In the genomic region with DNA sequence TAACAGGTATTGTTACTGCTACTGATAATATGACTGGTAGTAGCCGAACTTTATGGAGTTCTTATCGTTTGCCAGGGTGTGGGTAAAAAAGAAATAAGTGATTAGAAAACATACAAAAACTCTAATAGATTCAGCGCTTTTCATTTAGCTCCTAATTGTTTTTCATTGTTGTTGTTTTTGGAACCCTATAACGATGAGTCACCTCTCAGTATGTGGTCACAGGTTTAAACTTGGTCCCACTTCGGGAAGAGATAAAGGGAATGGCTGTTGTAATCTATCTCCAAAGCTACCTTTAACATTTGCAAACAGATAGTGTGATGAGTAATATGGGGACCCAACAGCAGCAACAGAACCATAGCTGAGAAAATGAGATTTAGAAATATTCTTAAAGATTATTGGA, we compare ENCODE assay signal across 16 cellular contexts.
A peak's percentile ranks its signal among the peaks of the same experiment; 100 is the strongest.
DNase-seq lines count a peak whose midpoint lies in the region; ATAC-seq and TF ChIP-seq lines count a peak whose summit lies in the region.
"Had no signal": no experiment of that assay in that cellular context is flagged by ENCODE, and none has a peak within 500 bp of the region (broad histone marks: within the 10 kb centered on the region; RNA-seq: fewer than 3 reads in every experiment).

No MANE protein-coding gene starts in this region.

- H3K36me3 Mint-ChIP-seq in HFFc6 (ENCODE audit: low read depth) = peaks cover 62% of the 10 kb centered on the region

- H3K4me1 ChIP-seq in fibroblast of lung (ENCODE audit: control insufficient read depth, extremely low read depth, insufficient read depth, low read length) = peaks cover 9% of the 10 kb centered on the region
- H3K4me1 ChIP-seq in psoas muscle = peaks cover 51% of the 10 kb centered on the region
- H3K4me1 ChIP-seq: Peyer's patch, prostate gland had no signal

- H3K79me2 ChIP-seq in fibroblast of lung (ENCODE audit: control insufficient read depth, insufficient read depth, low read length) = peaks cover 4% of the 10 kb centered on the region

- DNase-seq in HFFc6 (peak; percentile 41), SW480 (ENCODE audit: low spot score) (peak; percentile 54), fibroblast of lung (ENCODE audit: low read depth in 2 of 2) (peak; percentile 46 to 85), psoas muscle (no peak), RPMI8226 (no peak), NCI-H510A (lab: John Stamatoyannopoulos, UW) (no peak)
- DNase-seq: activated naive CD4-positive, alpha-beta T cell; left colon; NCI-H187; NCI-H524 treated with DMSO at 0.1 percent for 48 hours; Peyer's patch had no signal

- H3K27me3 Mint-ChIP-seq in HFFc6 (ENCODE audit: insufficient read depth) = peaks cover 25% of the 10 kb centered on the region

- H3K27ac ChIP-seq in fibroblast of lung (ENCODE audit: insufficient read depth, low read length) (no peak overlapping the region), psoas muscle (peak overlapping the region; percentile 65)
- H3K27ac ChIP-seq: epithelial cell of prostate, Peyer's patch, prostate gland had no signal

- TF ChIP-seq CTCF in HFFc6 (IDR thresholded peaks at IDR 0.05) (no peak), fibroblast of lung (conservative IDR thresholded peaks at IDR 0.05 in 1 of 2, IDR thresholded peaks at IDR 0.05 in 1 of 2; ENCODE audit: low read depth in 1 of 2, low read length in 2 of 2) (no peak), psoas muscle (IDR thresholded peaks at IDR 0.05) (no peak)

- peaks cover 6% of the 10 kb centered on the region for H3K9me3 Mint-ChIP-seq in HFFc6
- H3K9me3 Mint-ChIP-seq: central memory CD8-positive, alpha-beta T cell had no signal

- peaks cover 99% of the 10 kb centered on the region for H3K4me1 Mint-ChIP-seq in HFFc6 (ENCODE audit: low read depth)

- peak overlapping the region; percentile 90 for H3K27ac Mint-ChIP-seq in HFFc6

- H3K27me3 ChIP-seq in fibroblast of lung (ENCODE audit: control insufficient read depth, insufficient read depth, low read length) (no peaks in the 10 kb centered on the region), psoas muscle (ENCODE audit: insufficient read depth in 3 of 3, low read length in 2 of 3) (no peaks in the 10 kb centered on the region)
- H3K27me3 ChIP-seq: Peyer's patch had no signal

- peak overlapping the region; percentile 29 for H3K4me3 Mint-ChIP-seq in HFFc6
- H3K4me3 Mint-ChIP-seq: central memory CD8-positive, alpha-beta T cell had no signal

- H3K9me3 ChIP-seq in fibroblast of lung (ENCODE audit: control insufficient read depth, insufficient read depth, low read depth, low read length) (no peaks in the 10 kb centered on the region), psoas muscle (no peaks in the 10 kb centered on the region)
- H3K9me3 ChIP-seq: Peyer's patch, prostate gland had no signal

- no peaks in the 10 kb centered on the region for H3K36me3 ChIP-seq in fibroblast of lung (ENCODE audit: control insufficient read depth, insufficient read depth, low read length)
- no peaks in the 10 kb centered on the region for H3K36me3 ChIP-seq in psoas muscle (ENCODE audit: insufficient read depth in 1 of 2, low read depth in 1 of 2)
- H3K36me3 ChIP-seq: Peyer's patch, prostate gland had no signal

- no peaks in the 10 kb centered on the region for H4K20me1 ChIP-seq in fibroblast of lung (ENCODE audit: control insufficient read depth, extremely low read depth, insufficient read depth, low read length)

- WGBS in psoas muscle, 3 donors = 47 to 65% (median 51%) methylated on average over 5 of the region's 5 CpGs

- H3K4me3 ChIP-seq in fibroblast of lung (replicated peaks in 1 of 4; ENCODE audit: control extremely low read depth in 1 of 4, insufficient read depth in 1 of 4, low read depth in 3 of 4, low read length in 4 of 4) = no peak overlapping the region
- peak overlapping the region; percentile 16 for H3K4me3 ChIP-seq in psoas muscle
- H3K4me3 ChIP-seq: GM12878, Peyer's patch, prostate gland had no signal

- H2AFZ ChIP-seq in fibroblast of lung (ENCODE audit: low read length) = no peak overlapping the region

- no peak overlapping the region for H3K4me2 ChIP-seq in fibroblast of lung (ENCODE audit: extremely low read depth, insufficient read depth, low read length)

- H3K9ac ChIP-seq in fibroblast of lung (ENCODE audit: insufficient read depth, low read length) = no peak overlapping the region

- intact Hi-C loops in psoas muscle (cut with DNase I) = no loop called here

- ATAC-seq in psoas muscle (peak; percentile 48 to 74 (median 66)), HG03159 (IDR thresholded peaks at IDR 0.05; ENCODE audit: unreplicated experiment) (no peak)
- ATAC-seq: GM12878, left colon had no signal

Comparison
In these comparisons a context has a peak if more than half of its experiments do, and no peak if none do; other contexts are left out.
1. DNase-seq: peak in HFFc6 (single experiment), SW480 (single experiment) and fibroblast of lung (2 of 2); none in psoas muscle (0 of 2), RPMI8226 (single experiment) and NCI-H510A (single experiment).